Comparison of ENCODE assay signal across 1 cellular context in genomic region chr18:10111944-10112343, GRCh38.
TF ChIP-seq lines count a peak whose summit lies in the region.

No MANE protein-coding gene starts in this region.

TF ChIP-seq in GM12878, 131 proteins besides CTCF, POLR2A, EP300 and RAD21 (continued from another document):
- TF ChIP-seq ZNF687 (IDR thresholded peaks at IDR 0.05), result no peak
TF ChIP-seq in GM12878: peak in this region for 1.
